In the genomic region with DNA sequence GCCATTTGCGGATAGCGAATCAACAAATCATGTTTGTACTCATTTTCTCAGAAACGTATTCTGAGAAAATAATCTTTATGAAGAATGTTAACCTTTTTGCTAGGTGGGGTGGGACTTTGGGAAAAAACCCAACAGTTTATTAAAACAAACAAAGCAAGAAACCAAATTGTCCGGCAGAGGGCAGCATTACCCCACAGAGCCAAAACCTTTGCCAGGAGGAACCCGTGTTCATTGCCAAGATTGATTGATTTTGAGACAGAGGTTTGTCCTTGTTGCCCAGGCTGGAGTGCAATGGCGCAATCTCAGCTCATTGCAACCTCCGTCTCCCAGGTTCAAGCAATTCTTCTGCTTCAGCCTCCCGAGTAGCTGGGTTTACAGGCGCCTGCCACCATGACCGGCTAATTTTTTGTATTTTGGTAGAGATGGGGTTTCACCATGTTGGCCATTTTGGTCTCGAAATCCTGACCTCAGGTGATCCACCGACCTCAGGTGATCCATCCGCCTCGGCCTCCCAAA, we compare ENCODE assay signal across 8 cellular contexts.
DNase-seq lines count a peak whose midpoint lies in the region; ATAC-seq, FAIRE-seq and TF ChIP-seq lines count a peak whose summit lies in the region.

No MANE protein-coding gene starts in this region.

- H3K9ac ChIP-seq in HepG2 (ENCODE audit: insufficient read depth, low read depth, low read length), result no peak overlapping the region

- ATAC-seq in HepG2, result peak; percentile 62; the same call in 2 of the 3 replicates
- no peak for ATAC-seq in GM19455 (IDR thresholded peaks at IDR 0.05; ENCODE audit: unreplicated experiment)

- H3K4me1 ChIP-seq in HepG2 (ENCODE audit: insufficient read depth, low read length), result peaks cover 17% of the 10 kb centered on the region

- no peak overlapping the region for H3K27ac ChIP-seq in HepG2 (ENCODE audit: extremely low read length, insufficient read depth, low read length)

- 28% methylated on average over 13 of the region's 14 CpGs for WGBS in HepG2 (ENCODE audit: low lambda C conversion rate)

- no peak overlapping the region for H2AFZ ChIP-seq in HepG2 (ENCODE audit: low read length)

- CTCF ChIA-PET in HepG2 (lab: Yijun Ruan, JAX; ENCODE audit: low intra/inter-chr PET ratio, low total read pairs), result interaction anchor here (1.0 to 2.0 kb wide), 4 partner anchors 71 to 593 kb away, joined by 3 to 9 read pairs (median 4); partner anchors contain the start of gene RHOU

- intact Hi-C loops in HepG2 (cut with micrococcal nuclease; ENCODE audit: unreplicated experiment), result loop anchor here (1.0 kb wide), 3 partner anchors 493 to 591 kb away; no protein-coding TSS in a partner anchor

- peak; percentile 89 for TF ChIP-seq RAD21 in HepG2 (CRISPR knock-in tag; IDR thresholded peaks at IDR 0.05)

- DNase-seq in AG08396 (ENCODE audit: low spot score) (peak; percentile 66), H54 (ENCODE audit: insufficient read length, low spot score) (peak; percentile 66), NCI-H460 (ENCODE audit: extremely low read depth, low read depth) (peak; percentile 78), choroid plexus epithelial cell (ENCODE audit: low read depth) (peak; percentile 75), HepG2 (ENCODE audit: low spot score) (peak; percentile 68)
- peak; percentile 68 to 76 for DNase-seq in activated CD4-positive, alpha-beta T cell treated with anti-CD3 and anti-CD28 coated beads for 24 hours (ENCODE audit: low read depth in 2 of 2)
- DNase-seq in stimulated activated CD4-positive, alpha-beta T cell treated with anti-CD3 and anti-CD28 coated beads, TNF-alpha, amount 100 ng/mL, for 4 hours (ENCODE audit: low read depth in 3 of 3), result peak; percentile 56 to 65 (median 62)

- TF ChIP-seq CTCF in choroid plexus epithelial cell (conservative IDR thresholded peaks at IDR 0.05; ENCODE audit: low read depth, low read length), result peak; percentile 87
- peak; percentile 85 for TF ChIP-seq CTCF in HepG2 (CRISPR knock-in tag; IDR thresholded peaks at IDR 0.05)

- no peaks in the 10 kb centered on the region for H3K36me3 ChIP-seq in HepG2 (replicated peaks in 1 of 2; ENCODE audit: control insufficient read depth in 1 of 2, insufficient read depth in 2 of 2, low read length in 2 of 2)

- H3K4me2 ChIP-seq in HepG2 (ENCODE audit: low read depth, low read length), result peak overlapping the region; percentile 51

- FAIRE-seq in H54 (lab: Jason Lieb, UNC), result peak; percentile 11
- FAIRE-seq in HepG2 (lab: Jason Lieb, UNC), result peak; percentile 67

- no peaks in the 10 kb centered on the region for H3K79me2 ChIP-seq in HepG2 (ENCODE audit: insufficient read depth, low read length)

- TF ChIP-seq POLR2A in H54 (IDR thresholded peaks at IDR 0.05; ENCODE audit: low read depth, low read length) (no peak), HepG2 (IDR thresholded peaks at IDR 0.05; ENCODE audit: insufficient read depth in 1 of 2, low read depth in 2 of 2, low read length in 2 of 2) (no peak)

- no TSS peak for BruUV-seq in HepG2 (replicated peaks; lab: Mats Ljungman, UMichigan)

- no peaks in the 10 kb centered on the region for H3K9me3 ChIP-seq in HepG2 (ENCODE audit: low read length)

- H3K4me3 ChIP-seq in choroid plexus epithelial cell (ENCODE audit: low read depth, low read length) (no peak overlapping the region), HepG2 (replicated peaks in 1 of 3; ENCODE audit: insufficient read depth in 1 of 3, low read depth in 2 of 3, low read length in 3 of 3) (peak overlapping the region in 2 of 3 experiments; percentile 34 to 40; a peak in 2 of 6 replicates)

- no peaks in the 10 kb centered on the region for H3K27me3 ChIP-seq in HepG2 (ENCODE audit: control insufficient read depth in 1 of 2, insufficient read depth in 2 of 2, low read length in 2 of 2)

- H4K20me1 ChIP-seq in HepG2 (ENCODE audit: insufficient read depth, low read length), result no peaks in the 10 kb centered on the region

- in situ Hi-C loops in HepG2 (cut with HindIII; ENCODE audit: extremely low pct_ligation_motif_present, low pct_unique_long_range_greater_than_20kb), result no loop called here

- POLR2A ChIA-PET in HepG2 (lab: Yijun Ruan, JAX), result interaction anchor here (1.2 kb wide), 1 partner anchor 566 kb away, joined by 4 read pairs; no protein-coding TSS in a partner anchor

- TF ChIP-seq EP300 in HepG2 (IDR thresholded peaks at IDR 0.05; ENCODE audit: low read depth in 2 of 2, low read length in 2 of 2), result no peak
- TF ChIP-seq EP300 in HepG2 (CRISPR knock-in tag; IDR thresholded peaks at IDR 0.05; ENCODE audit: borderline replicate concordance), result no peak

TF ChIP-seq in HepG2, 621 proteins besides CTCF, POLR2A, EP300 and RAD21 (continues in another document):
- TF ChIP-seq, protein P1, sequence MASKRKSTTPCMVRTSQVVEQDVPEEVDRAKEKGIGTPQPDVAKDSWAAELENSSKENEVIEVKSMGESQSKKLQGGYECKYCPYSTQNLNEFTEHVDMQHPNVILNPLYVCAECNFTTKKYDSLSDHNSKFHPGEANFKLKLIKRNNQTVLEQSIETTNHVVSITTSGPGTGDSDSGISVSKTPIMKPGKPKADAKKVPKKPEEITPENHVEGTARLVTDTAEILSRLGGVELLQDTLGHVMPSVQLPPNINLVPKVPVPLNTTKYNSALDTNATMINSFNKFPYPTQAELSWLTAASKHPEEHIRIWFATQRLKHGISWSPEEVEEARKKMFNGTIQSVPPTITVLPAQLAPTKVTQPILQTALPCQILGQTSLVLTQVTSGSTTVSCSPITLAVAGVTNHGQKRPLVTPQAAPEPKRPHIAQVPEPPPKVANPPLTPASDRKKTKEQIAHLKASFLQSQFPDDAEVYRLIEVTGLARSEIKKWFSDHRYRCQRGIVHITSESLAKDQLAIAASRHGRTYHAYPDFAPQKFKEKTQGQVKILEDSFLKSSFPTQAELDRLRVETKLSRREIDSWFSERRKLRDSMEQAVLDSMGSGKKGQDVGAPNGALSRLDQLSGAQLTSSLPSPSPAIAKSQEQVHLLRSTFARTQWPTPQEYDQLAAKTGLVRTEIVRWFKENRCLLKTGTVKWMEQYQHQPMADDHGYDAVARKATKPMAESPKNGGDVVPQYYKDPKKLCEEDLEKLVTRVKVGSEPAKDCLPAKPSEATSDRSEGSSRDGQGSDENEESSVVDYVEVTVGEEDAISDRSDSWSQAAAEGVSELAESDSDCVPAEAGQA (IDR thresholded peaks at IDR 0.05; ENCODE audit: low read depth), result no peak
- TF ChIP-seq, protein P1 (CRISPR knock-in tag; IDR thresholded peaks at IDR 0.05; ENCODE audit: borderline replicate concordance), result no peak
- TF ChIP-seq ZNF782 (CRISPR knock-in tag; IDR thresholded peaks at IDR 0.05; ENCODE audit: borderline replicate concordance), result no peak
- no peak for TF ChIP-seq ELF1 (CRISPR knock-in tag; IDR thresholded peaks at IDR 0.05)
- TF ChIP-seq, protein P2, sequence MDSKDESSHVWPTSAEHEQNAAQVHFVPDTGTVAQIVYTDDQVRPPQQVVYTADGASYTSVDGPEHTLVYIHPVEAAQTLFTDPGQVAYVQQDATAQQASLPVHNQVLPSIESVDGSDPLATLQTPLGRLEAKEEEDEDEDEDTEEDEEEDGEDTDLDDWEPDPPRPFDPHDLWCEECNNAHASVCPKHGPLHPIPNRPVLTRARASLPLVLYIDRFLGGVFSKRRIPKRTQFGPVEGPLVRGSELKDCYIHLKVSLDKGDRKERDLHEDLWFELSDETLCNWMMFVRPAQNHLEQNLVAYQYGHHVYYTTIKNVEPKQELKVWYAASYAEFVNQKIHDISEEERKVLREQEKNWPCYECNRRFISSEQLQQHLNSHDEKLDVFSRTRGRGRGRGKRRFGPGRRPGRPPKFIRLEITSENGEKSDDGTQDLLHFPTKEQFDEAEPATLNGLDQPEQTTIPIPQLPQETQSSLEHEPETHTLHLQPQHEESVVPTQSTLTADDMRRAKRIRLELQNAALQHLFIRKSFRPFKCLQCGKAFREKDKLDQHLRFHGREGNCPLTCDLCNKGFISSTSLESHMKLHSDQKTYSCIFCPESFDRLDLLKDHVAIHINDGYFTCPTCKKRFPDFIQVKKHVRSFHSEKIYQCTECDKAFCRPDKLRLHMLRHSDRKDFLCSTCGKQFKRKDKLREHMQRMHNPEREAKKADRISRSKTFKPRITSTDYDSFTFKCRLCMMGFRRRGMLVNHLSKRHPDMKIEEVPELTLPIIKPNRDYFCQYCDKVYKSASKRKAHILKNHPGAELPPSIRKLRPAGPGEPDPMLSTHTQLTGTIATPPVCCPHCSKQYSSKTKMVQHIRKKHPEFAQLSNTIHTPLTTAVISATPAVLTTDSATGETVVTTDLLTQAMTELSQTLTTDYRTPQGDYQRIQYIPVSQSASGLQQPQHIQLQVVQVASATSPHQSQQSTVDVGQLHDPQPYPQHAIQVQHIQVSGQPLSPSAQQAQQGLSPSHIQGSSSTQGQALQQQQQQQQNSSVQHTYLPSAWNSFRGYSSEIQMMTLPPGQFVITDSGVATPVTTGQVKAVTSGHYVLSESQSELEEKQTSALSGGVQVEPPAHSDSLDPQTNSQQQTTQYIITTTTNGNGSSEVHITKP (CRISPR knock-in tag; IDR thresholded peaks at IDR 0.05; ENCODE audit: low read depth), result 0 out of 2 replicates have a peak, but pooled peaks have one; percentile 30
